ENCODE assay signal across 25 cellular contexts in the genomic region with DNA sequence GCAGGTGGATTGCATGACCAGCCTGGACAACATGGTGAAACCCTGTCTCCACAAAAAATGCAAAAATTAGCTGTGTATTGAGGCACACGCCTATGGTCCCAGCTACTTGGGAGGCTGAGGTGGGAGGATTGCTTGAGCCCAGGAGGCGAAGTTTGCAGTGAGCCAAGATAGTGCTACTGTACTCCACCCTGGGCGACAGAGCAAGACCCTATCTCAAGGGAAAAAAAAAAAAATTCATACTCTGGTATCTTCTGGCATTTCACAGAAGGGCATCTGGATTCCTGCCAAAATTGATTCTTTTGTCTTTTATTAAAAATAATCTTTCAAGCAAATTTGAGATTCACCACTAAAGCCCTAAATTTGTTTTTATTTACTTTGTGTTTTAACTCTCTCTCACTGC. TPM values are rescaled to one million over a fixed set of nuclear protein-coding genes. Genes with fewer than 3 reads are reported as not detected.
DNase-seq lines count a peak whose midpoint lies in the region; ATAC-seq and TF ChIP-seq lines count a peak whose summit lies in the region.
"Had no signal": no experiment of that assay in that cellular context is flagged by ENCODE, and none has a peak within 500 bp of the region (broad histone marks: within the 10 kb centered on the region; RNA-seq: fewer than 3 reads in every experiment).

No MANE protein-coding gene starts in this region.

- no peak overlapping the region for H3K4ac ChIP-seq in IMR-90 (ENCODE audit: low read depth, low read length)

- TF ChIP-seq POLR2A in IMR-90 (IDR thresholded peaks at IDR 0.05; ENCODE audit: low read depth, low read length) (no peak), gastrocnemius medialis (IDR thresholded peaks at IDR 0.05) (no peak)

- H3K9me3 ChIP-seq in CD8-positive, alpha-beta memory T cell (ENCODE audit: low read length), result no peaks in the 10 kb centered on the region
- no peaks in the 10 kb centered on the region for H3K9me3 ChIP-seq in IMR-90 (ENCODE audit: control insufficient read depth, insufficient read depth, low read length)
- no peaks in the 10 kb centered on the region for H3K9me3 ChIP-seq in hepatocyte (ENCODE audit: low read depth)
- H3K9me3 ChIP-seq in gastrocnemius medialis, result no peaks in the 10 kb centered on the region
- H3K9me3 ChIP-seq: pancreas, SJCRH30, thoracic aorta had no signal

- peak overlapping the region; percentile 44 for H3K27ac ChIP-seq in CD8-positive, alpha-beta memory T cell (ENCODE audit: low read depth, low read length)
- H3K27ac ChIP-seq in IMR-90 (ENCODE audit: insufficient read depth, low read length) (no peak overlapping the region), hepatocyte (peak overlapping the region; percentile 59), gastrocnemius medialis (peak overlapping the region in 3 of 4 donors; percentile 4 to 22 (median 18))
- H3K27ac ChIP-seq: pancreas, SJCRH30, VCaP had no signal

- H3K27ac Mint-ChIP-seq in CD8-positive, alpha-beta memory T cell, result no peak overlapping the region
- no peak overlapping the region for H3K27ac Mint-ChIP-seq in activated naive CD8-positive, alpha-beta T cell treated with anti-CD3 and anti-CD28 coated beads, Interleukin-2, amount 50 U/mL, for 24 hours
- H3K27ac Mint-ChIP-seq: naive thymus-derived CD8-positive, alpha-beta T cell; stimulated activated effector memory CD8-positive, alpha-beta T cell treated with anti-CD3 and anti-CD28 coated beads, Interleukin-12 subunit alpha, Interleukin-12 subunit beta, amount 100 ng/mL, for 72 hours had no signal

- H3K9me2 ChIP-seq in hepatocyte (replicated peaks; ENCODE audit: insufficient read depth), result no peaks in the 10 kb centered on the region

- no peak overlapping the region for H3K9ac ChIP-seq in IMR-90 (ENCODE audit: low read depth, low read length)

- H3K4me3 ChIP-seq in CD8-positive, alpha-beta memory T cell (ENCODE audit: low read length), result no peak overlapping the region
- no peak overlapping the region for H3K4me3 ChIP-seq in IMR-90 (ENCODE audit: insufficient read depth, low read depth, low read length)
- no peak overlapping the region for H3K4me3 ChIP-seq in hepatocyte
- H3K4me3 ChIP-seq in gastrocnemius medialis, result no peak overlapping the region
- H3K4me3 ChIP-seq: pancreas, SJCRH30 had no signal

- H2AFZ ChIP-seq in IMR-90 (replicated peaks; ENCODE audit: low read length, poor library complexity) (no peak overlapping the region), hepatocyte (no peak overlapping the region)

- no peak overlapping the region for H3K14ac ChIP-seq in IMR-90 (replicated peaks; ENCODE audit: low read depth, low read length)

- POLR2A ChIA-PET in CD8-positive, alpha-beta memory T cell (lab: Charles Lee), result no interaction called here
- POLR2A ChIA-PET in IMR-90 (lab: Charles Lee; ENCODE audit: unreplicated experiment), result no interaction called here

- no peak overlapping the region for H4K8ac ChIP-seq in IMR-90 (ENCODE audit: low read depth in 2 of 2, low read length in 2 of 2)

- ATAC-seq in IMR-90 (ENCODE audit: low read depth) (no peak), gastrocnemius medialis (no peak), GM21825 (IDR thresholded peaks at IDR 0.05; ENCODE audit: unreplicated experiment) (no peak)
- ATAC-seq in activated naive CD8-positive, alpha-beta T cell treated with anti-CD3 and anti-CD28 coated beads, Interleukin-2, amount 50 U/mL, for 24 hours, result no peak
- ATAC-seq: HCT116; naive thymus-derived CD8-positive, alpha-beta T cell; sciatic nerve; stimulated activated effector memory CD8-positive, alpha-beta T cell treated with anti-CD3 and anti-CD28 coated beads, Interleukin-12 subunit alpha, Interleukin-12 subunit beta, amount 100 ng/mL, for 72 hours had no signal

- no peak overlapping the region for H4K91ac ChIP-seq in IMR-90 (ENCODE audit: insufficient read depth, low read depth, low read length)

- H2BK120ac ChIP-seq in IMR-90 (ENCODE audit: low read depth, low read length), result no peak overlapping the region

- peaks cover 0 to 61% of the 10 kb centered on the region in 2 experiments; a peak in 2 of 4 replicates for H3K79me1 ChIP-seq in IMR-90 (ENCODE audit: low read depth in 1 of 2, low read length in 2 of 2)

- H3K4me2 ChIP-seq in IMR-90 (ENCODE audit: low read depth, low read length) (no peak overlapping the region), hepatocyte (no peak overlapping the region)

- dilution Hi-C loops in IMR-90 (cut with HindIII; ENCODE audit: low sequenced_read_pairs, unreplicated experiment), result no loop called here

- H3K4me1 ChIP-seq in CD8-positive, alpha-beta memory T cell (ENCODE audit: insufficient read depth, low read length), result no peaks in the 10 kb centered on the region
- H3K4me1 ChIP-seq in IMR-90 (ENCODE audit: control insufficient read depth, insufficient read depth, low read length) (peaks cover 28% of the 10 kb centered on the region), hepatocyte (ENCODE audit: insufficient read depth) (peaks cover 12% of the 10 kb centered on the region), gastrocnemius medialis (peaks cover 1 to 8% of the 10 kb centered on the region in 2 donors)

- H4K20me1 ChIP-seq in IMR-90 (ENCODE audit: insufficient read depth, low read length), result peaks cover 77% of the 10 kb centered on the region
- peaks cover 52% of the 10 kb centered on the region for H4K20me1 ChIP-seq in hepatocyte (ENCODE audit: insufficient read depth, poor library complexity, severe bottlenecking)

- peaks cover 8 to 9% of the 10 kb centered on the region in 2 donors for H3K27me3 Mint-ChIP-seq in CD8-positive, alpha-beta memory T cell
- no peaks in the 10 kb centered on the region for H3K27me3 Mint-ChIP-seq in activated naive CD8-positive, alpha-beta T cell treated with anti-CD3 and anti-CD28 coated beads, Interleukin-2, amount 50 U/mL, for 24 hours
- H3K27me3 Mint-ChIP-seq: naive thymus-derived CD8-positive, alpha-beta T cell had no signal

- no TSS peak for BruUV-seq in IMR-90 (replicated peaks; lab: Mats Ljungman, UMichigan)

- H4K5ac ChIP-seq in IMR-90 (ENCODE audit: low read depth, low read length), result no peak overlapping the region

- no peak overlapping the region for H2AK9ac ChIP-seq in IMR-90 (replicated peaks; ENCODE audit: low read depth, low read length, poor library complexity)

- in situ Hi-C loops in IMR-90 (cut with MboI; ENCODE audit: low sequenced_read_pairs) (no loop called here), gastrocnemius medialis (cut with MboI; ENCODE audit: low sequenced_read_pairs in 4 of 4) (no loop called here)

- TF ChIP-seq RAD21 in IMR-90 (IDR thresholded peaks at IDR 0.05; ENCODE audit: low read length), result no peak

- CTCF ChIA-PET in CD8-positive, alpha-beta memory T cell (lab: Charles Lee), result no interaction called here
- CTCF ChIA-PET in IMR-90 (lab: Yijun Ruan, JAX), result no interaction called here

- no peak overlapping the region for H2BK20ac ChIP-seq in IMR-90 (ENCODE audit: low read depth, low read length)

- H3K36me3 ChIP-seq in CD8-positive, alpha-beta memory T cell (ENCODE audit: insufficient read depth, low read length), result no peaks in the 10 kb centered on the region
- H3K36me3 ChIP-seq in IMR-90 (ENCODE audit: control insufficient read depth, insufficient read depth, low read length) (peaks cover 5% of the 10 kb centered on the region), hepatocyte (replicated peaks; ENCODE audit: insufficient read depth, low read depth) (no peaks in the 10 kb centered on the region), gastrocnemius medialis (no peaks in the 10 kb centered on the region)
- H3K36me3 ChIP-seq: pancreas, SJCRH30, thoracic aorta had no signal

- TF ChIP-seq CTCF in IMR-90 (conservative IDR thresholded peaks at IDR 0.05; ENCODE audit: low read depth, low read length) (no peak), hepatocyte (IDR thresholded peaks at IDR 0.05; ENCODE audit: poor library complexity) (no peak), gastrocnemius medialis (IDR thresholded peaks at IDR 0.05 in 4 of 5, conservative IDR thresholded peaks at IDR 0.05 in 1 of 5) (no peak)

- DNase-seq in CD8-positive, alpha-beta memory T cell, result no peak
- no peak for DNase-seq in IMR-90
- DNase-seq in hepatocyte (ENCODE audit: low spot score), result no peak
- DNase-seq in gastrocnemius medialis, result no peak
- no peak for DNase-seq in activated naive CD8-positive, alpha-beta T cell treated with anti-CD3 and anti-CD28 coated beads, Interleukin-2, amount 50 U/mL, for 24 hours
- DNase-seq in NCI-H128 (lab: John Stamatoyannopoulos, UW; ENCODE audit: unreplicated experiment), result no peak
- DNase-seq: activated CD8-positive, alpha-beta memory T cell treated with anti-CD3 and anti-CD28 coated beads, Interleukin-2, amount 50 U/mL, for 48 hours; activated effector memory CD4-positive, alpha-beta T cell treated with anti-CD3 and anti-CD28 coated beads, Interleukin-2, amount 50 U/mL, for 16 hours; AML-193; COR-L47; DMS79 treated with DMSO at 0.1 percent for 48 hours; hippocampal formation; mammary epithelial cell; naive thymus-derived CD8-positive, alpha-beta T cell; NCI-H146; NCI-H774; pancreas; SJCRH30; T-helper 2 cell had no signal

- H3K27me3 ChIP-seq in CD8-positive, alpha-beta memory T cell (ENCODE audit: insufficient read depth, low read length, poor library complexity, severe bottlenecking), result no peaks in the 10 kb centered on the region
- no peaks in the 10 kb centered on the region for H3K27me3 ChIP-seq in IMR-90 (ENCODE audit: control insufficient read depth, insufficient read depth, low read length)
- no peaks in the 10 kb centered on the region for H3K27me3 ChIP-seq in hepatocyte
- H3K27me3 ChIP-seq in gastrocnemius medialis, result no peaks in the 10 kb centered on the region
- H3K27me3 ChIP-seq: pancreas, SJCRH30 had no signal

- peaks cover 98% of the 10 kb centered on the region for H3K79me2 ChIP-seq in hepatocyte

- no peak overlapping the region for H2AK5ac ChIP-seq in IMR-90 (ENCODE audit: low read depth, low read length)

- H3K36me3 Mint-ChIP-seq in CD8-positive, alpha-beta memory T cell, result no peaks in the 10 kb centered on the region
- H3K36me3 Mint-ChIP-seq in activated naive CD8-positive, alpha-beta T cell treated with anti-CD3 and anti-CD28 coated beads, Interleukin-2, amount 50 U/mL, for 24 hours (ENCODE audit: low read depth), result no peaks in the 10 kb centered on the region
- H3K36me3 Mint-ChIP-seq: naive thymus-derived CD8-positive, alpha-beta T cell; stimulated activated effector memory CD8-positive, alpha-beta T cell treated with anti-CD3 and anti-CD28 coated beads, Interleukin-12 subunit alpha, Interleukin-12 subunit beta, amount 100 ng/mL, for 72 hours had no signal

- H2BK5ac ChIP-seq in IMR-90 (ENCODE audit: low read depth, low read length, poor library complexity, severe bottlenecking), result peak overlapping the region; percentile 38

- H3K23ac ChIP-seq in IMR-90 (ENCODE audit: low read depth, low read length), result no peak overlapping the region

- 92% methylated on average over 2 of the region's 3 CpGs; no CpG with 5 or more reads in 1 of the 2 experiments for WGBS in IMR-90 (ENCODE audit: extremely low coverage in 2 of 2, insufficient read length in 1 of 2), 2 experiments
- WGBS in hepatocyte (ENCODE audit: low lambda C conversion rate, missing lambda C conversion rate), result 89% methylated on average over 3 of the region's 3 CpGs

- H3K4me1 Mint-ChIP-seq in CD8-positive, alpha-beta memory T cell, result no peaks in the 10 kb centered on the region
- peaks cover 3% of the 10 kb centered on the region for H3K4me1 Mint-ChIP-seq in activated naive CD8-positive, alpha-beta T cell treated with anti-CD3 and anti-CD28 coated beads, Interleukin-2, amount 50 U/mL, for 24 hours
- H3K4me1 Mint-ChIP-seq: stimulated activated effector memory CD8-positive, alpha-beta T cell treated with anti-CD3 and anti-CD28 coated beads, Interleukin-12 subunit alpha, Interleukin-12 subunit beta, amount 100 ng/mL, for 72 hours had no signal

- no peak overlapping the region for H3K18ac ChIP-seq in IMR-90 (ENCODE audit: low read depth, low read length)

- intact Hi-C loops in IMR-90 (cut with micrococcal nuclease) (no loop called here), gastrocnemius medialis (cut with DNase I; ENCODE audit: low total_unique reads) (no loop called here)

- H3K56ac ChIP-seq in IMR-90 (ENCODE audit: extremely low read depth, insufficient read depth, low read length), result no peak overlapping the region

- no peak overlapping the region for H2BK15ac ChIP-seq in IMR-90 (ENCODE audit: low read depth, low read length)

- H3K9me1 ChIP-seq in IMR-90 (ENCODE audit: insufficient read depth, low read length), result peaks cover 13% of the 10 kb centered on the region

- H3K4me3 Mint-ChIP-seq in CD8-positive, alpha-beta memory T cell, result no peak overlapping the region
- no peak overlapping the region for H3K4me3 Mint-ChIP-seq in activated naive CD8-positive, alpha-beta T cell treated with anti-CD3 and anti-CD28 coated beads, Interleukin-2, amount 50 U/mL, for 24 hours
- H3K4me3 Mint-ChIP-seq: naive thymus-derived CD8-positive, alpha-beta T cell; stimulated activated effector memory CD8-positive, alpha-beta T cell treated with anti-CD3 and anti-CD28 coated beads, Interleukin-12 subunit alpha, Interleukin-12 subunit beta, amount 100 ng/mL, for 72 hours had no signal

- no peaks in the 10 kb centered on the region for H3K9me3 Mint-ChIP-seq in CD8-positive, alpha-beta memory T cell
- no peaks in the 10 kb centered on the region for H3K9me3 Mint-ChIP-seq in activated naive CD8-positive, alpha-beta T cell treated with anti-CD3 and anti-CD28 coated beads, Interleukin-2, amount 50 U/mL, for 24 hours
- H3K9me3 Mint-ChIP-seq: naive thymus-derived CD8-positive, alpha-beta T cell; stimulated activated effector memory CD8-positive, alpha-beta T cell treated with anti-CD3 and anti-CD28 coated beads, Interleukin-12 subunit alpha, Interleukin-12 subunit beta, amount 100 ng/mL, for 72 hours had no signal

RNA-seq across cellular contexts. Expression of gene CLIC4, which starts 19.2 kb away (rescaled TPM):
- total RNA-seq in CD8-positive, alpha-beta memory T cell, result 10 to 100 TPM; 12.8 to 13.2 TPM
- 0.18 TPM for polyA plus RNA-seq in CD8-positive, alpha-beta memory T cell
- total RNA-seq in IMR-90 (2012; rRNA removed) (392 and 524 TPM in 2 replicates), hepatocyte (233 and 259 TPM in 2 replicates), gastrocnemius medialis (10 to 100 TPM; 37.3 to 74.5 (median 45.6) TPM)
- polyA plus RNA-seq in IMR-90 (2012; rRNA removed) (194 and 242 TPM in 2 replicates), hepatocyte (119 and 146 TPM in 2 replicates)
- polyA plus RNA-seq in IMR-90 (2012; cell fraction: cytosol; rRNA removed), result 181 and 264 TPM in 2 replicates
- 149 and 183 TPM in 2 replicates for polyA plus RNA-seq in IMR-90 (2012; cell fraction: nucleus; rRNA removed; ENCODE audit: low replicate concordance)
